Comparison of ENCODE assay signal across 28 cellular contexts in the genomic region with DNA sequence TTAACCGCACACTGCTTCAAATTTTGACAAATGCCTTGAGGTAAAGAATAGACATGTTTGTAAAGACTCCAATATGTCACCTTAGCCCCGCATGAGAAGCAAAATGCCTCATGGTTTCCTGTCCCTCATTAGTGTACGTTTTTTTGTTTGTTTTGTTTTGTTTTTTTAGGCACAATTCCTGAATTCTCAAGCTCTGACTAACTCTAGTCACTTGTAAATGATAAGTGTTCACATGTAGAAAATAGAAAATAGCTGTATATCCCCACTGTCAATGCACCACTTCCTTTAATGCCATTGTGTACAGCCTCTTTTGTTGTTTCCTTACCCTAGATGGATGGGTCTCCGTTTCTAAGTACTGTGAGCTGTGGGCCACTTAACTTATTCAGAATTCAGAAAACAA.
DNase-seq lines count a peak whose midpoint lies in the region; ATAC-seq and TF ChIP-seq lines count a peak whose summit lies in the region.
"Had no signal": no experiment of that assay in that cellular context is flagged by ENCODE, and none has a peak within 500 bp of the region (broad histone marks: within the 10 kb centered on the region; RNA-seq: fewer than 3 reads in every experiment).

No MANE protein-coding gene starts in this region.

- peaks cover 17% of the 10 kb centered on the region for H3K4me1 Mint-ChIP-seq in osteocyte (ENCODE audit: unreplicated experiment)
- no peaks in the 10 kb centered on the region for H3K4me1 Mint-ChIP-seq in activated CD4-positive, alpha-beta memory T cell treated with anti-CD3 and anti-CD28 coated beads, Interleukin-2, amount 10 ng/mL, durations not matched to agents 7 days and 5 days

- H3K27me3 Mint-ChIP-seq in osteocyte (ENCODE audit: unreplicated experiment), result no peaks in the 10 kb centered on the region
- H3K27me3 Mint-ChIP-seq in activated CD4-positive, alpha-beta memory T cell treated with anti-CD3 and anti-CD28 coated beads, Interleukin-2, amount 10 ng/mL, durations not matched to agents 7 days and 5 days, result no peaks in the 10 kb centered on the region

- H3K4me1 ChIP-seq in PC-3 (ENCODE audit: insufficient read depth, low read length) (peaks cover 17% of the 10 kb centered on the region), right atrium auricular region (no peaks in the 10 kb centered on the region)
- H3K4me1 ChIP-seq: HAP-1, left ventricle myocardium inferior, psoas muscle, spleen had no signal

- H3K27me3 ChIP-seq in PC-3 (ENCODE audit: low read length) (no peaks in the 10 kb centered on the region), right atrium auricular region (no peaks in the 10 kb centered on the region)
- H3K27me3 ChIP-seq: spleen had no signal

- no TSS peak for BruUV-seq in PC-3 (replicated peaks; lab: Mats Ljungman, UMichigan)

- peak overlapping the region; percentile 58 for H3K4me2 ChIP-seq in PC-3 (ENCODE audit: low read length)

- no peak overlapping the region for H3K4me3 Mint-ChIP-seq in osteocyte (ENCODE audit: unreplicated experiment)
- no peak overlapping the region for H3K4me3 Mint-ChIP-seq in activated CD4-positive, alpha-beta memory T cell treated with anti-CD3 and anti-CD28 coated beads, Interleukin-2, amount 10 ng/mL, durations not matched to agents 7 days and 5 days
- H3K4me3 Mint-ChIP-seq: activated naive CD4-positive, alpha-beta T cell treated with anti-CD3 and anti-CD28 coated beads for 36 hours; activated T-cell treated with anti-CD3 and anti-CD28 coated beads, Interleukin-2, amount 50 U/mL, for 4 hours had no signal

- H3K36me3 ChIP-seq in PC-3 (ENCODE audit: low read depth, low read length) (no peaks in the 10 kb centered on the region), right atrium auricular region (no peaks in the 10 kb centered on the region)
- H3K36me3 ChIP-seq: HAP-1, left ventricle myocardium inferior, spleen, thoracic aorta had no signal

- peak overlapping the region; percentile 18 for H3K27ac Mint-ChIP-seq in osteocyte (ENCODE audit: unreplicated experiment)
- H3K27ac Mint-ChIP-seq in activated CD4-positive, alpha-beta memory T cell treated with anti-CD3 and anti-CD28 coated beads, Interleukin-2, amount 10 ng/mL, durations not matched to agents 7 days and 5 days, result no peak overlapping the region
- H3K27ac Mint-ChIP-seq: activated naive CD4-positive, alpha-beta T cell treated with anti-CD3 and anti-CD28 coated beads for 36 hours had no signal

- H3K9me2 ChIP-seq in PC-3 (replicated peaks; ENCODE audit: low read length), result no peaks in the 10 kb centered on the region

- peak overlapping the region; percentile 63 for H2AFZ ChIP-seq in PC-3 (ENCODE audit: low read length)

- CTCF ChIA-PET in PC-3 (lab: Charles Lee), result no interaction called here
- CTCF ChIA-PET in activated CD4-positive, alpha-beta memory T cell treated with anti-CD3 and anti-CD28 coated beads, Interleukin-2, amount 10 ng/mL, durations not matched to agents 7 days and 5 days (lab: Charles Lee), result no interaction called here

- no peak overlapping the region; the same call in 1 of the 2 replicates for H3K4me3 ChIP-seq in PC-3 (ENCODE audit: low read length)
- no peak overlapping the region for H3K4me3 ChIP-seq in epithelial cell of esophagus (ENCODE audit: low read length)
- H3K4me3 ChIP-seq in right atrium auricular region, result no peak overlapping the region
- H3K4me3 ChIP-seq: HAP-1, K562, left ventricle myocardium inferior, psoas muscle, spleen, thoracic aorta had no signal

- H3K9ac ChIP-seq in PC-3 (ENCODE audit: low read length), result no peak overlapping the region

- H4K20me1 ChIP-seq in PC-3 (ENCODE audit: low read length), result no peaks in the 10 kb centered on the region

- H3K9me3 Mint-ChIP-seq in osteocyte (ENCODE audit: unreplicated experiment), result no peaks in the 10 kb centered on the region
- peaks cover 3% of the 10 kb centered on the region for H3K9me3 Mint-ChIP-seq in activated CD4-positive, alpha-beta memory T cell treated with anti-CD3 and anti-CD28 coated beads, Interleukin-2, amount 10 ng/mL, durations not matched to agents 7 days and 5 days

- no peaks in the 10 kb centered on the region for H3K79me2 ChIP-seq in PC-3 (ENCODE audit: low read length)

- no peaks in the 10 kb centered on the region for H3F3A ChIP-seq in PC-3 (ENCODE audit: low read length, unreplicated experiment)

- H3K27ac ChIP-seq in PC-3 (ENCODE audit: low read length) (peak overlapping the region; percentile 42), right atrium auricular region (no peak overlapping the region)
- H3K27ac ChIP-seq: left ventricle myocardium inferior, psoas muscle, spleen, thoracic aorta had no signal

- intact Hi-C loops in PC-3 (cut with micrococcal nuclease), result loop anchor here (1.0 kb wide), 2 partner anchors 111 kb away; no protein-coding TSS in a partner anchor

- TF ChIP-seq CTCF in PC-3 (conservative IDR thresholded peaks at IDR 0.05; ENCODE audit: low read depth, low read length), result no peak
- TF ChIP-seq CTCF in epithelial cell of esophagus (IDR thresholded peaks at IDR 0.05; ENCODE audit: insufficient read depth, low read depth, low read length, missing control alignments), result no peak
- TF ChIP-seq CTCF in osteocyte (IDR thresholded peaks at IDR 0.05), result no peak
- no peak for TF ChIP-seq CTCF in right atrium auricular region (IDR thresholded peaks at IDR 0.05)

- POLR2A ChIA-PET in PC-3 (lab: Charles Lee; ENCODE audit: unreplicated experiment), result interaction anchor here (0.5 to 0.6 kb wide), 2 partner anchors 32 to 228 kb away, joined by 3 read pairs; no protein-coding TSS in a partner anchor
- POLR2A ChIA-PET in activated CD4-positive, alpha-beta memory T cell treated with anti-CD3 and anti-CD28 coated beads, Interleukin-2, amount 10 ng/mL, durations not matched to agents 7 days and 5 days (lab: Charles Lee), result no interaction called here

- H3K36me3 Mint-ChIP-seq in osteocyte (ENCODE audit: unreplicated experiment), result no peaks in the 10 kb centered on the region
- H3K36me3 Mint-ChIP-seq in activated CD4-positive, alpha-beta memory T cell treated with anti-CD3 and anti-CD28 coated beads, Interleukin-2, amount 10 ng/mL, durations not matched to agents 7 days and 5 days (ENCODE audit: low read depth), result no peaks in the 10 kb centered on the region

- peak; percentile 94 for ATAC-seq in PC-3
- ATAC-seq: activated T-cell treated with anti-CD3 and anti-CD28 coated beads, Interleukin-2, amount 50 U/mL, for 4 hours; K562; psoas muscle had no signal

- H3K9me3 ChIP-seq in PC-3 (ENCODE audit: low read length), result no peaks in the 10 kb centered on the region
- H3K9me3 ChIP-seq in right atrium auricular region, result no peaks in the 10 kb centered on the region
- H3K9me3 ChIP-seq: HAP-1, psoas muscle, thoracic aorta had no signal

- peak; percentile 6 for DNase-seq in H4 (ENCODE audit: low spot score)
- peak; percentile 87 for DNase-seq in PC-3
- peak; percentile 15 for DNase-seq in epithelial cell of esophagus (ENCODE audit: low read depth)
- no peak for DNase-seq in osteocyte (ENCODE audit: extremely low spot score, unreplicated experiment)
- DNase-seq in right atrium auricular region (ENCODE audit: low spot score), result no peak
- no peak for DNase-seq in glomerular visceral epithelial cell (ENCODE audit: extremely low spot score)
- no peak for DNase-seq in DMS114 treated with DMSO at 0.1 percent for 48 hours (lab: John Stamatoyannopoulos, UW; ENCODE audit: unreplicated experiment)
- no peak for DNase-seq in activated CD4-positive, alpha-beta memory T cell treated with anti-CD3 and anti-CD28 coated beads, Interleukin-2, amount 10 ng/mL, durations not matched to agents 7 days and 5 days
- DNase-seq: activated CD4-positive, alpha-beta T cell treated with anti-CD3 and anti-CD28 coated beads for 1 hour; activated CD8-positive, alpha-beta memory T cell treated with anti-CD3 and anti-CD28 coated beads for 24 hours; activated naive CD4-positive, alpha-beta T cell treated with anti-CD3 and anti-CD28 coated beads for 36 hours; activated T-cell treated with anti-CD3 and anti-CD28 coated beads, Interleukin-2, amount 50 U/mL, for 4 hours; amygdala; central memory CD4-positive, alpha-beta T cell; foreskin melanocyte; GDM1; left ventricle myocardium inferior; NCI-H1694 treated with DMSO at 0.1 percent for 48 hours; NCI-H2227 treated with DMSO at 0.1 percent for 48 hours; OCI-M1; psoas muscle; SIG-M5; spleen; stimulated activated CD4-positive, alpha-beta T cell treated with anti-CD3 and anti-CD28 coated beads, Interleukin-4, amount 100 ng/mL, for 1 hour; stimulated activated naive CD4-positive, alpha-beta T cell treated with Interleukin-2 at 50 U/mL for 16 hours had no signal

Comparison
In these comparisons a context has a peak if more than half of its experiments do, and no peak if none do; other contexts are left out.
1. DNase-seq: peak in H4 (single experiment), PC-3 (single experiment) and epithelial cell of esophagus (single experiment); none in osteocyte (single experiment), right atrium auricular region (single experiment), glomerular visceral epithelial cell (single experiment), DMS114 treated with DMSO at 0.1 percent for 48 hours (single experiment) and activated CD4-positive, alpha-beta memory T cell treated with anti-CD3 and anti-CD28 coated beads, Interleukin-2, amount 10 ng/mL, durations not matched to agents 7 days and 5 days (single experiment).